Comparison of ENCODE assay signal across 15 cellular contexts in genomic region chr3:69998759-69999158, GRCh38. TPM values are rescaled to one million over a fixed set of nuclear protein-coding genes. Genes with fewer than 3 reads are reported as not detected.
DNase-seq lines count a peak whose midpoint lies in the region; ATAC-seq, FAIRE-seq and TF ChIP-seq lines count a peak whose summit lies in the region.
"Had no signal": no experiment of that assay in that cellular context is flagged by ENCODE, and none has a peak within 500 bp of the region (broad histone marks: within the 10 kb centered on the region; RNA-seq: fewer than 3 reads in every experiment).

No MANE protein-coding gene starts in this region.

- TF ChIP-seq POLR2A in prostate gland (IDR thresholded peaks at IDR 0.05) (no peak), GM12891 (IDR thresholded peaks at IDR 0.05; ENCODE audit: low read depth, low read length) (no peak)

- H3K27me3 ChIP-seq in SJCRH30 = no peaks in the 10 kb centered on the region
- H3K27me3 ChIP-seq in prostate gland (replicated peaks; ENCODE audit: insufficient read depth) = no peaks in the 10 kb centered on the region
- H3K27me3 ChIP-seq in PC-3 (ENCODE audit: low read length) = no peaks in the 10 kb centered on the region
- H3K27me3 ChIP-seq: gastrocnemius medialis had no signal

- H3K79me2 ChIP-seq in PC-3 (ENCODE audit: low read length) = no peaks in the 10 kb centered on the region

- H3K4me1 ChIP-seq in SJCRH30 = no peaks in the 10 kb centered on the region
- H3K4me1 ChIP-seq in prostate gland (replicated peaks) = peaks cover 2% of the 10 kb centered on the region
- H3K4me1 ChIP-seq in PC-3 (ENCODE audit: insufficient read depth, low read length) = no peaks in the 10 kb centered on the region; the same call in 1 of the 2 replicates

- H3K36me3 ChIP-seq in SJCRH30 (no peaks in the 10 kb centered on the region), prostate gland (no peaks in the 10 kb centered on the region), PC-3 (ENCODE audit: low read depth, low read length) (no peaks in the 10 kb centered on the region)
- H3K36me3 ChIP-seq: gastrocnemius medialis had no signal

- H3K9me3 ChIP-seq in SJCRH30 (replicated peaks) (no peaks in the 10 kb centered on the region), prostate gland (no peaks in the 10 kb centered on the region), PC-3 (ENCODE audit: low read length) (no peaks in the 10 kb centered on the region)
- H3K9me3 ChIP-seq: gastrocnemius medialis had no signal

- POLR2A ChIA-PET in PC-3 (lab: Charles Lee; ENCODE audit: unreplicated experiment) = no interaction called here

- no peaks in the 10 kb centered on the region for H3K9me2 ChIP-seq in PC-3 (replicated peaks; ENCODE audit: low read length)

- BruUV-seq in PC-3 (replicated peaks; lab: Mats Ljungman, UMichigan) = no TSS peak

- no peak overlapping the region for H3K9ac ChIP-seq in PC-3 (ENCODE audit: low read length)

- H3K4me3 ChIP-seq in AG09309 (ENCODE audit: control insufficient read depth, low read depth, low read length) (peak overlapping the region; percentile 25; the same call in 1 of the 2 replicates), SJCRH30 (peak overlapping the region; percentile 19; the same call in 1 of the 2 replicates), fibroblast of villous mesenchyme (ENCODE audit: low read depth, low read length) (peak overlapping the region; percentile 52), prostate gland (peak overlapping the region in 1 of 2 donors; percentile 1), PC-3 (ENCODE audit: low read length) (no peak overlapping the region)

- TF ChIP-seq CTCF in AG09309 (IDR thresholded peaks at IDR 0.05; ENCODE audit: control insufficient read depth, insufficient read depth, low read depth, low read length, missing control alignments) (no peak), fibroblast of villous mesenchyme (IDR thresholded peaks at IDR 0.05; ENCODE audit: insufficient read depth, low read depth, low read length) (no peak), prostate gland (IDR thresholded peaks at IDR 0.05) (no peak), PC-3 (conservative IDR thresholded peaks at IDR 0.05; ENCODE audit: low read depth, low read length) (no peak)

- no peaks in the 10 kb centered on the region for H4K20me1 ChIP-seq in PC-3 (ENCODE audit: low read length)

- WGBS in prostate gland = 9% methylated on average over 3 of the region's 3 CpGs

- FAIRE-seq in GM12891 (lab: Jason Lieb, UNC) = no peak
- FAIRE-seq: GM18507 had no signal

- DNase-seq in AG09309 (ENCODE audit: low read depth) (no peak), SJCRH30 (peak in 1 of 2 experiments; percentile 3), fibroblast of villous mesenchyme (ENCODE audit: low read depth) (no peak), prostate gland (ENCODE audit: low spot score) (no peak), PC-3 (no peak), GM12891 (ENCODE audit: insufficient read length, low spot score) (no peak), GDM1 (lab: John Stamatoyannopoulos, UW) (no peak)
- DNase-seq: activated naive CD8-positive, alpha-beta T cell treated with anti-CD3 and anti-CD28 coated beads, Interleukin-2, amount 10 ng/mL, durations not matched to agents 7 days and 5 days; gastrocnemius medialis; naive thymus-derived CD8-positive, alpha-beta T cell; NCI-H1436 treated with DMSO at 0.1 percent for 48 hours had no signal

- ATAC-seq in PC-3 = no peak
- ATAC-seq in HG02678 (IDR thresholded peaks at IDR 0.05; ENCODE audit: unreplicated experiment) = no peak
- ATAC-seq: gastrocnemius medialis; naive thymus-derived CD8-positive, alpha-beta T cell had no signal

- H3K4me2 ChIP-seq in PC-3 (ENCODE audit: low read length) = no peak overlapping the region

- CTCF ChIA-PET in PC-3 (lab: Charles Lee) = no interaction called here

- no peak overlapping the region for H3K27ac ChIP-seq in SJCRH30
- peak overlapping the region; percentile 51 to 67 for H3K27ac ChIP-seq in prostate gland
- no peak overlapping the region for H3K27ac ChIP-seq in PC-3 (ENCODE audit: low read length)
- H3K27ac ChIP-seq: gastrocnemius medialis had no signal

- no peaks in the 10 kb centered on the region for H3F3A ChIP-seq in PC-3 (ENCODE audit: low read length, unreplicated experiment)

- intact Hi-C loops in prostate gland (cut with DNase I) = no loop called here
- intact Hi-C loops in PC-3 (cut with micrococcal nuclease) = no loop called here

- H2AFZ ChIP-seq in PC-3 (ENCODE audit: low read length) = no peak overlapping the region

TF ChIP-seq in GM12891, 5 proteins besides CTCF, POLR2A, EP300 and RAD21:
- TF ChIP-seq TAF1 (IDR thresholded peaks at IDR 0.05; ENCODE audit: low read depth, low read length) = no peak
- no peak for TF ChIP-seq POU2F2 (IDR thresholded peaks at IDR 0.05; ENCODE audit: low read depth, low read length)
- no peak for TF ChIP-seq SPI1 (IDR thresholded peaks at IDR 0.05; ENCODE audit: low read depth, low read length)
- no peak for TF ChIP-seq POLR2AphosphoS5 (IDR thresholded peaks at IDR 0.05; ENCODE audit: low read depth, low read length)
- no peak for TF ChIP-seq PAX5 (IDR thresholded peaks at IDR 0.05; ENCODE audit: insufficient read depth, low read length, severe bottlenecking)

RNA-seq across cellular contexts. Expression of gene SAMMSON, which starts 0.8 kb away (rescaled TPM):
- 0.08 TPM in 1 of 2 replicates, not detected in the other for total RNA-seq in SJCRH30 (2014; rRNA removed; shearing (Covaris generic))
- not detected in 2 replicates for total RNA-seq in fibroblast of villous mesenchyme
- total RNA-seq in prostate gland = 1 to 10 TPM in 1 of 2 donors, under 1 TPM in 1; 0.14 to 2.8 TPM
- total RNA-seq in PC-3 (2014; rRNA removed) = not detected in 2 replicates
- not detected for polyA plus RNA-seq in GM12891 (2012; ENCODE audit: low read depth, missing spikeins)
- total RNA-seq: activated naive CD8-positive, alpha-beta T cell treated with anti-CD3 and anti-CD28 coated beads, Interleukin-2, amount 10 ng/mL, durations not matched to agents 7 days and 5 days; gastrocnemius medialis; H9; naive thymus-derived CD8-positive, alpha-beta T cell; OCI-LY7 had no signal
- polyA plus RNA-seq: naive thymus-derived CD8-positive, alpha-beta T cell had no signal

Comparison
In these comparisons a context has a peak if more than half of its experiments do, and no peak if none do; other contexts are left out.
1. H3K27ac ChIP-seq: peak in prostate gland (2 of 2); none in SJCRH30 (single experiment) and PC-3 (single experiment).